ENCODE assay signal across 13 cellular contexts in the genomic region with DNA sequence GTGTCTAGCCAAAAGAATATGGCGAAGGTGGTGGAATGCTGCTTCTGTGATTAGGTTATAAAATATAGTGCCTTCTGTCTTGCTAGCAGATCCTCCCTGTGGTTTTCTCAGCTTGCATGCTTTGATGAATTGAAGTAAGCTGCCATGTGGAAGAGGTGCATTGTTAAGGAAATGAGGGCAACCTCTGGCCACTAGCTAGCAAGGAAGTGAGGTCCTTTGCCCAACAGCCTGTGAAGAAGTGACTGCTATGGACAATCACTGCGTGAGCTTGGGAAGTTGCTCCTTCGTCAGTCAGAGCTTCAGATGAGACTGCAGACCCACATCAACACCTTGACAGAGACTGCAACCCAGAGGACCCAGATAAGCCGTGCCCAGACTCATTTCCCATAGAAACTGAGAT.
"Had no signal": no experiment of that assay in that cellular context is flagged by ENCODE, and none has a peak within 500 bp of the region (broad histone marks: within the 10 kb centered on the region; RNA-seq: fewer than 3 reads in every experiment).

No MANE protein-coding gene starts in this region.

- H3K4me1 ChIP-seq: left ventricle myocardium inferior had no signal

- H3K9me3 ChIP-seq: left ventricle myocardium inferior, ovary had no signal

- DNase-seq: activated CD4-positive, alpha-beta T cell treated with anti-CD3 and anti-CD28 coated beads, Interleukin-2, amount 50 U/mL, for 1 hour; activated CD4-positive, CD25-positive, alpha-beta regulatory T cell; central memory CD4-positive, alpha-beta T cell; effector CD4-positive, alpha-beta T cell; left ventricle myocardium inferior; ovary; stimulated activated CD4-positive, alpha-beta T cell treated with anti-CD3 and anti-CD28 coated beads, Interleukin-15, amount 100 ng/mL, for 24 hours; stimulated activated CD4-positive, alpha-beta T cell treated with anti-CD3 and anti-CD28 coated beads, Interleukin-4, amount 100 ng/mL, for 24 hours; T-helper 2 cell had no signal

- FAIRE-seq: islet of Langerhans had no signal

- H3K36me3 ChIP-seq: left ventricle myocardium inferior, ovary had no signal

- H3K27me3 ChIP-seq: hepatocyte, ovary had no signal

- H3K4me3 ChIP-seq: coronary artery, hepatocyte, left ventricle myocardium inferior, ovary had no signal

- H3K4me2 ChIP-seq: hepatocyte had no signal

- H2AFZ ChIP-seq: hepatocyte had no signal

- H3K27ac ChIP-seq: coronary artery, epithelial cell of prostate, hepatocyte, left ventricle myocardium inferior, ovary had no signal
